In the genomic region with DNA sequence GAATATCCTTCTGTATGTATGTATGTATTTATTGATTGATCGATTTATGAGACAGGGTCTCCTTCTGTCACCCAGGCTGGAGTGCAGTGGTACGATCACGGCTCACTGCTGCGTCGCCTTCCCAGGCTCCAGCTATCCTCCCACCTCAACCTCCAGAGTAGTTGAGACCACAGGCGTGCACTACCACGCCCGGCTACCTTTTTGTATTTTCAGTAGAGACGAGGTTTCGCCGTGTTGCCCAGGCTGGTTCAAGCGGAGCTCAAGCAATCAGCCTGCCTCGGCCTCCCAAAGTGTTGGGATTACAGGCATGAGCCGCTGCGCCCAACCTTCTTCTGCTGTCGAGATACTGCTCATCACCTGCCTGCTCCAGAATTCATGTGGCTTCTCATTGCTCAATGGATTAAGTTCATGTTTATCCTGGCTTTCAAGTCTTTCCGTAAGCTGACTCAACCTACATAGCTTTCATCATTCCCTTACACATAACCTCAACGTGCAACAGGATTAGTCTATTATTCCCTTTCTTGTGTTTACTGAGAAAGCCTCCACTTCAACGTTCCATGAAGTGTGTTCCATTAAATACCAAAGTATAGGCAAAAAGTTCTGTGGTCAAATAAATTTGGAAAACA, we compare ENCODE assay signal across 1 cellular context.
TF ChIP-seq lines count a peak whose summit lies in the region.

No MANE protein-coding gene starts in this region.

TF ChIP-seq in endothelial cell of umbilical vein, 7 proteins besides CTCF, POLR2A, EP300 and RAD21 (continued from another document):
- TF ChIP-seq, protein P1, sequence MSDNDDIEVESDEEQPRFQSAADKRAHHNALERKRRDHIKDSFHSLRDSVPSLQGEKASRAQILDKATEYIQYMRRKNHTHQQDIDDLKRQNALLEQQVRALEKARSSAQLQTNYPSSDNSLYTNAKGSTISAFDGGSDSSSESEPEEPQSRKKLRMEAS (IDR thresholded peaks at IDR 0.05; ENCODE audit: insufficient read depth, insufficient read length): no peak
- TF ChIP-seq EZH2 (IDR thresholded peaks at IDR 0.05; ENCODE audit: borderline replicate concordance, low read depth, low read length, severe bottlenecking): no peak
- no peak for TF ChIP-seq POLR2AphosphoS5 (IDR thresholded peaks at IDR 0.05; ENCODE audit: insufficient read depth, low read depth, low read length)
- no peak for TF ChIP-seq FOS (IDR thresholded peaks at IDR 0.05; ENCODE audit: borderline replicate concordance, insufficient read depth, low read length)
